Comparison of ENCODE assay signal across 9 cellular contexts in the genomic region with DNA sequence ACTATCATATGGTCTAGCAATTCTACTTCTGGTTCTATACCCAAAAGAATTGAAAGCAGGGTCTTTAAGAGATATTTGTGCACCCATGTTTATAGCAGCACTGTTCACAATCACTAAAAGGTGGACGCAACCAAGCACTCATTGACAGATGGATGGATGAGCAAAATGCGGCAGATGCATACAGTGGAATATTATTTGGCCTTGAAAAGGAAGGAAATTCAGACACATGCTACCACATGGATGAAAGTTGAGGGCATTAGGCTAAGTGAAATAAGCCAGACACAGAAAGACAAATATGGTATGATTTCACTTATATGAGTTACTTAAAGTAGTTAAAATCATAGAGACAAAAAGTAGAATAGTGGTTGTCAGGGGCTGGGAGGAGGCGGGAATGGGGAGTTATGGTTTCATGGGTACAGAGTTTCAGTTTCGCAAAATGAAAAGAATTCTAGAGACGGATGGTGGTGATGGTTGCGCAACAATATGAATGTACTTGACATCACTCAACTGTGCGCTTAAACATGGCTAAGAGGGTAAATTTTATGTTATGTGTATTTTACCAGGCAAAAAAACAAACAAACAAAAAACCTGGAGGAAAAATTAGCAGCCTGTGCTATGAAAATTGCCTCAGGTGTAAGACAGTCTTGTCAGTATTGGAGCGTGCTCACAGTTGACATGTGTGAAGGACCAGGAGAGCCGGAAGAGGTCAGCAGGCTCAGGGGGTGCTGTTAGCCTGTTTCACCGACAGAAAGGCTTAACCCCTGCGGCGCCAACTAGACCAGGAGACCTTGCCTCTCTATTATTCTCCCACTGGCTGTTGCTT. TPM values are rescaled to one million over a fixed set of nuclear protein-coding genes. Genes with fewer than 3 reads are reported as not detected.
DNase-seq lines count a peak whose midpoint lies in the region; ATAC-seq, FAIRE-seq and TF ChIP-seq lines count a peak whose summit lies in the region.
"Had no signal": no experiment of that assay in that cellular context is flagged by ENCODE, and none has a peak within 500 bp of the region (broad histone marks: within the 10 kb centered on the region; RNA-seq: fewer than 3 reads in every experiment).

No MANE protein-coding gene starts in this region.

- ATAC-seq in T-helper 17 cell (peak; percentile 38), upper lobe of right lung (peak; percentile 54), GM21723 (IDR thresholded peaks at IDR 0.05; ENCODE audit: unreplicated experiment) (no peak)

- H4K91ac ChIP-seq in H1 (replicated peaks; ENCODE audit: insufficient read length, low read length), result no peak overlapping the region

- H2BK15ac ChIP-seq in H1 (ENCODE audit: low read length), result no peak overlapping the region

- H2BK20ac ChIP-seq in H1 (ENCODE audit: low read length), result no peak overlapping the region

- POLR2A ChIA-PET in H1 (lab: Charles Lee; ENCODE audit: partially characterized antibody), result no interaction called here

- no peaks in the 10 kb centered on the region for H3K27me3 Mint-ChIP-seq in T-helper 17 cell

- H4K20me1 ChIP-seq in H1 (replicated peaks in 1 of 2; ENCODE audit: control insufficient read depth in 1 of 2, insufficient read depth in 2 of 2, low read length in 2 of 2), result no peaks in the 10 kb centered on the region

- H2BK120ac ChIP-seq in H1 (replicated peaks; ENCODE audit: low read depth, low read length), result no peak overlapping the region

- no peak overlapping the region for H3K4ac ChIP-seq in H1 (replicated peaks; ENCODE audit: insufficient read length, low read depth, low read length)

- H3K4me1 Mint-ChIP-seq in T-helper 17 cell, result peaks cover 75% of the 10 kb centered on the region
- H3K4me1 Mint-ChIP-seq: B cell had no signal

- H3K18ac ChIP-seq in H1 (ENCODE audit: extremely low read depth, low read length), result no peak overlapping the region

- peak overlapping the region in 1 of 4 experiments; percentile 25; a peak in 1 of 8 replicates for H3K4me3 ChIP-seq in H1 (ENCODE audit: extremely low read depth in 1 of 4, insufficient read depth in 2 of 4, low read depth in 3 of 4, low read length in 4 of 4)
- peak overlapping the region; percentile 14 for H3K4me3 ChIP-seq in upper lobe of right lung
- H3K4me3 ChIP-seq in ovary, result no peak overlapping the region

- no peak overlapping the region for H3K23ac ChIP-seq in H1 (ENCODE audit: insufficient read length)

- no peaks in the 10 kb centered on the region for H3K27me3 ChIP-seq in H1 (replicated peaks in 1 of 4; ENCODE audit: control insufficient read depth in 3 of 4, extremely low read depth in 1 of 4, insufficient read depth in 3 of 4, low read length in 3 of 4)
- H3K27me3 ChIP-seq in upper lobe of right lung, result no peaks in the 10 kb centered on the region
- H3K27me3 ChIP-seq in ovary, result no peaks in the 10 kb centered on the region

- H3K56ac ChIP-seq in H1 (replicated peaks; ENCODE audit: insufficient read length, low read depth, low read length), result no peak overlapping the region

- H3K4me3 Mint-ChIP-seq in T-helper 17 cell, result peak overlapping the region; percentile 84
- H3K4me3 Mint-ChIP-seq: B cell had no signal

- H2AK5ac ChIP-seq in H1 (ENCODE audit: low read depth, low read length), result no peak overlapping the region

- TF ChIP-seq EP300 in H1 (IDR thresholded peaks at IDR 0.05; ENCODE audit: borderline replicate concordance in 1 of 2, low read depth in 2 of 2, low read length in 2 of 2) (no peak), ovary (IDR thresholded peaks at IDR 0.05) (no peak)

- 68% methylated on average over 12 of the region's 12 CpGs; no CpG with 5 or more reads in 1 of the 2 experiments for WGBS in H1 (ENCODE audit: extremely low coverage in 1 of 2, insufficient coverage in 1 of 2, insufficient read length in 1 of 2, insufficient replicate concordance in 2 of 2, low coverage in 1 of 2, low lambda C conversion rate in 2 of 2, missing lambda C conversion rate in 1 of 2), 2 experiments
- WGBS in ovary, 3 donors, result 68% methylated on average over 12 of the region's 12 CpGs

- H3K27ac Mint-ChIP-seq in T-helper 17 cell, result peak overlapping the region; percentile 98
- H3K27ac Mint-ChIP-seq: B cell had no signal

- TF ChIP-seq POLR2A in H1 (IDR thresholded peaks at IDR 0.05; ENCODE audit: control extremely low read depth in 1 of 2, low read depth in 2 of 2, low read length in 2 of 2) (no peak), ovary (IDR thresholded peaks at IDR 0.05) (no peak)

- no peak for FAIRE-seq in H1 (lab: Jason Lieb, UNC)

- no peak overlapping the region for H4K8ac ChIP-seq in H1 (ENCODE audit: extremely low read depth, insufficient read depth, low read length)

- TF ChIP-seq CTCF in H1 (IDR thresholded peaks at IDR 0.05; ENCODE audit: control extremely low read depth in 1 of 3, insufficient read depth in 1 of 3, low read depth in 1 of 3, low read length in 3 of 3) (peak in 1 of 3 experiments; percentile 16; a peak in 1 of 4 replicates), upper lobe of right lung (IDR thresholded peaks at IDR 0.05) (no peak), ovary (IDR thresholded peaks at IDR 0.05) (no peak)

- no peak overlapping the region for H2BK5ac ChIP-seq in H1 (ENCODE audit: low read depth, low read length)

- H3K36me3 ChIP-seq in H1 (ENCODE audit: control insufficient read depth in 2 of 4, insufficient read depth in 4 of 4, low read length in 3 of 4) (no peaks in the 10 kb centered on the region), upper lobe of right lung (no peaks in the 10 kb centered on the region), ovary (no peaks in the 10 kb centered on the region)

- H3K14ac ChIP-seq in H1 (ENCODE audit: insufficient read length), result no peak overlapping the region

- no peaks in the 10 kb centered on the region for H3K79me2 ChIP-seq in H1 (ENCODE audit: control insufficient read depth in 1 of 2, insufficient read depth in 2 of 2, low read length in 2 of 2)

- H3K9me3 ChIP-seq in T-helper 17 cell (ENCODE audit: control insufficient read depth, low read length, poor library complexity, severe bottlenecking) (no peaks in the 10 kb centered on the region), H1 (ENCODE audit: insufficient read depth in 2 of 2, low read depth in 1 of 2, low read length in 1 of 2) (no peaks in the 10 kb centered on the region), upper lobe of right lung (no peaks in the 10 kb centered on the region), ovary (no peaks in the 10 kb centered on the region)

- intact Hi-C loops in upper lobe of right lung (cut with DNase I) (no loop called here), ovary (cut with DNase I) (loop anchor here in 1 of 4 donors (2.0 kb wide), 1 partner anchor 17 kb away; no protein-coding TSS in a partner anchor)

- no peak overlapping the region for H2BK12ac ChIP-seq in H1 (ENCODE audit: low read depth, low read length)

- peak overlapping the region; percentile 91; the same call in 1 of the 2 replicates for H2AFZ ChIP-seq in H1 (ENCODE audit: low read length)

- no peak overlapping the region for H3K9ac ChIP-seq in H1 (replicated peaks in 1 of 4; ENCODE audit: extremely low read depth in 1 of 4, low read depth in 3 of 4, low read length in 3 of 4)

- H3K27ac ChIP-seq in H1 (ENCODE audit: low read depth, low read length) (peak overlapping the region; percentile 66; the same call in 1 of the 2 replicates), upper lobe of right lung (no peak overlapping the region), ovary (no peak overlapping the region)

- no peak; a peak in 1 of 4 replicates for TF ChIP-seq RAD21 in H1 (IDR thresholded peaks at IDR 0.05 in 1 of 2, conservative IDR thresholded peaks at IDR 0.05 in 1 of 2; ENCODE audit: low read depth in 2 of 2, low read length in 2 of 2)

- H3K4me2 ChIP-seq in H1 (ENCODE audit: insufficient read depth in 1 of 2, low read depth in 2 of 2, low read length in 2 of 2), result peak overlapping the region; percentile 20 to 55; a peak in 2 of 4 replicates

- no peaks in the 10 kb centered on the region for H3K23me2 ChIP-seq in H1 (ENCODE audit: low read depth, low read length)

- H3K4me1 ChIP-seq in H1 (replicated peaks in 1 of 4; ENCODE audit: control insufficient read depth in 3 of 4, insufficient read depth in 4 of 4, low read length in 3 of 4) (peaks cover 3 to 22% (median 16%) of the 10 kb centered on the region in 4 experiments), upper lobe of right lung (peaks cover 7% of the 10 kb centered on the region), ovary (ENCODE audit: insufficient read depth) (no peaks in the 10 kb centered on the region)

- H3K79me1 ChIP-seq in H1 (ENCODE audit: low read depth, low read length), result no peaks in the 10 kb centered on the region

- no peak overlapping the region for H4K5ac ChIP-seq in H1 (ENCODE audit: insufficient read length, low read depth, low read length)

- peaks cover 11% of the 10 kb centered on the region for H3K36me3 Mint-ChIP-seq in T-helper 17 cell (ENCODE audit: low read depth)

- CTCF ChIA-PET in H1 (lab: Charles Lee; ENCODE audit: partially characterized antibody), result interaction anchor here (1.3 kb wide), 1 partner anchor 59 kb away, joined by 4 read pairs; no protein-coding TSS in a partner anchor

- peak; percentile 49 to 52 for DNase-seq in stimulated activated CD4-positive, alpha-beta T cell treated with anti-CD3 and anti-CD28 coated beads, Interleukin-2, amount 100 ng/mL, for 24 hours
- DNase-seq in stimulated activated CD4-positive, alpha-beta T cell treated with anti-CD3 and anti-CD28 coated beads, Interleukin-1b, Interleukin-23, amount 100 ng/mL, for 48 hours, result no peak
- no peak for DNase-seq in T-helper 17 cell
- no peak for DNase-seq in H1 (ENCODE audit: low read depth in 1 of 2, low spot score in 2 of 2)
- no peak for DNase-seq in upper lobe of right lung
- no peak for DNase-seq in foreskin melanocyte
- no peak for DNase-seq in ovary

TF ChIP-seq in H1, 55 proteins besides CTCF, POLR2A, EP300 and RAD21 (continues in another document):
- TF ChIP-seq, protein P1, sequence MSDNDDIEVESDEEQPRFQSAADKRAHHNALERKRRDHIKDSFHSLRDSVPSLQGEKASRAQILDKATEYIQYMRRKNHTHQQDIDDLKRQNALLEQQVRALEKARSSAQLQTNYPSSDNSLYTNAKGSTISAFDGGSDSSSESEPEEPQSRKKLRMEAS (IDR thresholded peaks at IDR 0.05), result 0 out of 2 replicates have a peak, but pooled peaks have one; percentile 11
- no peak for TF ChIP-seq TBP (IDR thresholded peaks at IDR 0.05; ENCODE audit: low read depth, low read length)

RNA-seq across cellular contexts. Expression of a gene that starts 26.5 kb away (rescaled TPM):
- 100 to 1,000 TPM; 265 to 295 TPM for total RNA-seq in T-helper 17 cell
- 1.7 and 2.2 TPM in 2 replicates for total RNA-seq in H1 (2021; fragmentation: NEBNext Ultra II Directional; extraction: Animal tissue kit (Norgen Biotek cat#: 25700))
- polyA plus RNA-seq in H1 (2011; rRNA removed), result 1.9 and 2.0 TPM in 2 replicates
- polyA plus RNA-seq in H1 (2011; cell fraction: cytosol; rRNA removed), result 2.1 TPM
- 2.1 TPM for polyA plus RNA-seq in H1 (2011; cell fraction: nucleus; rRNA removed)
- polyA plus RNA-seq in H1 (2012, experiment 1 of 2), result 1.8 to 3.6 TPM (median 2.1 TPM) in 4 replicates
- 1.2 TPM for polyA plus RNA-seq in H1 (2012, experiment 2 of 2)
- polyA plus RNA-seq in H1 (2013, experiment 1 of 2), result 1.2 TPM
- 1.4 TPM for polyA plus RNA-seq in H1 (2013, experiment 2 of 2)
- 0.71 and 0.95 TPM in 2 replicates for polyA minus RNA-seq in H1 (2011; rRNA and poly(A)+ RNA removed)
- 1.5 TPM for polyA minus RNA-seq in H1 (2011; cell fraction: cytosol; rRNA and poly(A)+ RNA removed)
- polyA minus RNA-seq in H1 (2011; cell fraction: nucleus; rRNA and poly(A)+ RNA removed), result 0.40 TPM
- 8.9 TPM for total RNA-seq in upper lobe of right lung
- 1 to 10 TPM in 2 of 7 donors, under 1 TPM in 5; 0.32 to 1.6 (median 0.43) TPM for total RNA-seq in ovary
- 1 to 10 TPM in 1 of 2 donors, under 1 TPM in 1; 0.64 to 3.3 TPM for polyA plus RNA-seq in ovary

Comparison
In these comparisons a context has a peak if more than half of its experiments do, and no peak if none do; other contexts are left out.
1. DNase-seq: peak in stimulated activated CD4-positive, alpha-beta T cell treated with anti-CD3 and anti-CD28 coated beads, Interleukin-2, amount 100 ng/mL, for 24 hours (2 of 2); none in stimulated activated CD4-positive, alpha-beta T cell treated with anti-CD3 and anti-CD28 coated beads, Interleukin-1b, Interleukin-23, amount 100 ng/mL, for 48 hours (single experiment), T-helper 17 cell (0 of 3), H1 (0 of 2), upper lobe of right lung (single experiment), foreskin melanocyte (single experiment) and ovary (0 of 5).
2. RNA of a gene that starts 26.5 kb away (total RNA-seq): 265 to 295 TPM in T-helper 17 cell; 8.9 TPM in upper lobe of right lung (single experiment), 1.7 to 2.2 TPM in H1 and 0.32 to 1.6 TPM in ovary; every median in the first group is over 10 times any median in the second.